In genomic region chr2:28821295-28821958, GRCh38 we compare ENCODE assay signal across 8 cellular contexts. TPM values are rescaled to one million over a fixed set of nuclear protein-coding genes. Genes with fewer than 3 reads are reported as not detected.
DNase-seq lines count a peak whose midpoint lies in the region; ATAC-seq and TF ChIP-seq lines count a peak whose summit lies in the region.

No MANE protein-coding gene starts in this region.

- no peak for TF ChIP-seq POLR2A in stomach (IDR thresholded peaks at IDR 0.05)

- DNase-seq in BJ (ENCODE audit: low read depth) (no peak), NCI-H345 treated with DMSO at 0.1 percent for 48 hours (lab: John Stamatoyannopoulos, UW; ENCODE audit: unreplicated experiment) (peak; percentile 33), midbrain (lab: John Stamatoyannopoulos, UW) (peak; percentile 16), stomach (peak; percentile 46), amniotic stem cell (lab: John Stamatoyannopoulos, UW) (no peak)
- peak; percentile 45 to 47 for DNase-seq in activated CD4-positive, alpha-beta T cell treated with anti-CD3 and anti-CD28 coated beads, Interleukin-2, amount 50 U/mL, for 4 hours
- DNase-seq in effector memory CD4-positive, alpha-beta T cell: peak in 2 of 3 donors; percentile 6 to 31

- H3K9me3 ChIP-seq in effector memory CD4-positive, alpha-beta T cell (ENCODE audit: control insufficient read depth, low read length): no peaks in the 10 kb centered on the region
- H3K9me3 ChIP-seq in stomach: no peaks in the 10 kb centered on the region

- TF ChIP-seq CTCF in BJ (IDR thresholded peaks at IDR 0.05; ENCODE audit: insufficient read depth, low read depth, low read length) (peak; percentile 72), stomach (IDR thresholded peaks at IDR 0.05) (peak in 5 of 7 experiments; percentile 53 to 72 (median 63))

- H3K4me1 ChIP-seq in effector memory CD4-positive, alpha-beta T cell (ENCODE audit: control insufficient read depth, insufficient read depth, low read length, poor library complexity, severe bottlenecking): no peaks in the 10 kb centered on the region
- peaks cover 0 to 6% (median 3%) of the 10 kb centered on the region in 4 donors for H3K4me1 ChIP-seq in stomach

- H3K27me3 ChIP-seq in BJ (ENCODE audit: control insufficient read depth, insufficient read depth, low read length): no peaks in the 10 kb centered on the region
- no peaks in the 10 kb centered on the region for H3K27me3 ChIP-seq in effector memory CD4-positive, alpha-beta T cell (replicated peaks; ENCODE audit: control insufficient read depth, insufficient read depth, low read length, poor library complexity, severe bottlenecking)
- peaks cover 0 to 7% (median 0%) of the 10 kb centered on the region in 3 donors for H3K27me3 ChIP-seq in stomach

- no peak for TF ChIP-seq EP300 in stomach (IDR thresholded peaks at IDR 0.05)

- peak; percentile 61 for ATAC-seq in GM21619 (IDR thresholded peaks at IDR 0.05; ENCODE audit: unreplicated experiment)

- 1 to 6% (median 3%) methylated on average over 8 of the region's 8 CpGs for WGBS in stomach, 5 donors

- H3K36me3 ChIP-seq in BJ (ENCODE audit: control insufficient read depth, insufficient read depth, low read length) (no peaks in the 10 kb centered on the region), stomach (no peaks in the 10 kb centered on the region)
- H3K36me3 ChIP-seq in effector memory CD4-positive, alpha-beta T cell (ENCODE audit: control insufficient read depth, insufficient read depth, low read length): no peaks in the 10 kb centered on the region

- intact Hi-C loops in stomach (cut with DNase I; ENCODE audit: low total_unique reads): loop anchor here (10.0 kb wide), 1 partner anchor 373 kb away; no protein-coding TSS in a partner anchor

- no peak overlapping the region for H3K4me3 ChIP-seq in BJ (ENCODE audit: low read depth, low read length)
- H3K4me3 ChIP-seq in effector memory CD4-positive, alpha-beta T cell (ENCODE audit: insufficient read depth, low read depth, low read length, poor library complexity, severe bottlenecking): no peak overlapping the region
- H3K4me3 ChIP-seq in stomach: no peak overlapping the region

- POLR2A ChIA-PET in BJ (lab: Charles Lee): no interaction called here

- CTCF ChIA-PET in BJ (lab: Yijun Ruan, JAX): interaction anchor here (0.8 to 2.6 kb wide), 10 partner anchors 10 to 273 kb away, joined by 3 to 12 read pairs (median 4); partner anchors contain the start of gene TRMT61B

- no peak overlapping the region for H3K27ac ChIP-seq in effector memory CD4-positive, alpha-beta T cell (ENCODE audit: insufficient read depth, low read length, poor library complexity, severe bottlenecking)
- no peak overlapping the region for H3K27ac ChIP-seq in stomach

RNA-seq across cellular contexts. Expression of gene SPDYA, which starts 10.8 kb away (rescaled TPM):
- polyA plus RNA-seq in BJ (2011; rRNA removed) (0.10 TPM in 1 of 2 replicates, not detected in the other), stomach (under 1 TPM in 1 of 3 donors, not detected in 2; 0.40 TPM)
- 0.26 and 0.66 TPM in 2 replicates for polyA minus RNA-seq in BJ (2011; rRNA and poly(A)+ RNA removed)
- total RNA-seq in stomach: 10 to 100 TPM in 1 of 5 donors, 1 to 10 TPM in 1, under 1 TPM in 1, not detected in 2; 0.58 to 11.7 (median 7.1) TPM

RNA-seq across cellular contexts. Expression of gene TRMT61B, which starts 48.7 kb away (rescaled TPM):
- 8.0 and 12.0 TPM in 2 replicates for polyA plus RNA-seq in BJ (2011; rRNA removed)
- 4.8 and 5.1 TPM in 2 replicates for polyA minus RNA-seq in BJ (2011; rRNA and poly(A)+ RNA removed)
- 10 to 100 TPM in 4 of 5 donors, 1 to 10 TPM in 1; 2.3 to 20.9 (median 18.0) TPM for total RNA-seq in stomach
- polyA plus RNA-seq in stomach: 10 to 100 TPM; 14.5 to 24.4 (median 18.3) TPM

Comparison
In these comparisons a context has a peak if more than half of its experiments do, and no peak if none do; other contexts are left out.
1. DNase-seq: peak in NCI-H345 treated with DMSO at 0.1 percent for 48 hours (single experiment), activated CD4-positive, alpha-beta T cell treated with anti-CD3 and anti-CD28 coated beads, Interleukin-2, amount 50 U/mL, for 4 hours (2 of 2), effector memory CD4-positive, alpha-beta T cell (2 of 3), midbrain (single experiment) and stomach (single experiment); none in BJ (single experiment) and amniotic stem cell (single experiment).